Comparison of ENCODE assay signal across 8 cellular contexts in the genomic region with DNA sequence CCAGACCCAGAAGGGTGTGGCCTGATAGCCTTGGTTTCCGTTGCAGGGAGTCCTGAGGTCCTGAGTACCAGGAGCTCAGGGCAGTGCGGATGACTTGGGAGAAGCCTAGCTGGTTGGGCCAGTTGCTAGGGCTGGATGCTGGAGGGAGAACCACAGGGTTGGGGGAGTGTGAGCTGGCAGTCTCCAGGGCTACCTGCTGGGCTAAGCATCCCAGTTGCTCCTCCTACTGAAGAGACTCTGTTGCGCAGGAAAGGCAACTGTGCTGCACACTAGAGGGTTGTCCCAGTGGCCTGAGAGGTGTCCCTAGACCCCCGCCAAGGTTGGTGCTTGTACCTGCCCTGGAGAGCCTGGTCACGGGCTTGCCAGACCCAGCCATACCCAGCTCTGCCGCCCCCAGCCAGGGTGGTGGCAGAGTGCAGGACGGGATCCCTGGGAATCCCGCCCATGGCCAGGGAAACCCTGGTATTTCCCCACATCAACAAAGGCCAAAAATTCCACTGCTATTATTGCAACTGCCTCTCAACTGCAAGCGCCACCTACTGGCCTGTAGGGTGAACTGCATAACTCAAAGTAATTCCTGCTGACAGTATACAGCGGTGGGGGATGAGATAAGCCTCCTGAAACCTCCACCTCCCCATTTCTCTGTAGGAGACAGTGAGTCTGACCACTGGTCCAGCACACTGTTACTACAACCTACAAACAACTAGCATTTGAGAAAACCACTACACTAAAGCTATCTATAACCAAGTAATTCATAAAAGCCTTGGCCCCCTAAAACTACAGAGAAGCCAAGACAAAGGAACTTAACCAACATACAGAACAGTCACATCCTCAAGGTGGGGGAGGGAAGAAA.
DNase-seq lines count a peak whose midpoint lies in the region; ATAC-seq and TF ChIP-seq lines count a peak whose summit lies in the region.

No MANE protein-coding gene starts in this region.

- intact Hi-C loops in MCF 10A (cut with micrococcal nuclease): loop anchor here (1.0 kb wide), 1 partner anchor 164 kb away; no protein-coding TSS in a partner anchor

- no peak overlapping the region for H3K4me3 ChIP-seq in liver (ENCODE audit: low read depth in 1 of 3, low read length in 3 of 3)

- peak; percentile 88 to 90 for TF ChIP-seq RAD21 in liver (IDR thresholded peaks at IDR 0.05)

- H3K27me3 ChIP-seq in liver (ENCODE audit: control insufficient read depth in 4 of 4, insufficient read depth in 4 of 4, low read length in 3 of 4): no peaks in the 10 kb centered on the region

- peaks cover 4 to 29% (median 15%) of the 10 kb centered on the region in 4 donors for H3K4me1 ChIP-seq in liver (ENCODE audit: control insufficient read depth in 4 of 4, insufficient read depth in 4 of 4, low read length in 3 of 4)

- H3K27ac ChIP-seq in liver (ENCODE audit: low read depth in 1 of 2, low read length in 2 of 2): no peak overlapping the region

- peak; percentile 89 for TF ChIP-seq CTCF in GM10248 (IDR thresholded peaks at IDR 0.05; ENCODE audit: control extremely low read depth, extremely low read depth, low read depth, missing control alignments)
- TF ChIP-seq CTCF in MCF 10A (IDR thresholded peaks at IDR 0.05; ENCODE audit: unreplicated experiment): peak; percentile 79
- TF ChIP-seq CTCF in liver (IDR thresholded peaks at IDR 0.05; ENCODE audit: low read depth, low read length, missing input control): peak; percentile 89

- no TSS peak for BruUV-seq in MCF 10A (replicated peaks; lab: Mats Ljungman, UMichigan)

- H3K27ac Mint-ChIP-seq in MCF 10A (ENCODE audit: low read depth, unreplicated experiment): no peak overlapping the region

- peaks cover 0 to 2% (median 0%) of the 10 kb centered on the region in 4 donors for H3K36me3 ChIP-seq in liver (ENCODE audit: control insufficient read depth in 4 of 4, insufficient read depth in 3 of 4, low read depth in 1 of 4, low read length in 3 of 4)

- peaks cover 6% of the 10 kb centered on the region for H3K36me3 Mint-ChIP-seq in MCF 10A (ENCODE audit: insufficient read depth, unreplicated experiment)

- no peak overlapping the region for H3K9ac ChIP-seq in liver (ENCODE audit: low read depth in 1 of 2, low read length in 2 of 2)

- peaks cover 15% of the 10 kb centered on the region for H3K4me1 Mint-ChIP-seq in MCF 10A (ENCODE audit: insufficient read depth, unreplicated experiment)

- no peak overlapping the region for H3K4me3 Mint-ChIP-seq in MCF 10A (ENCODE audit: unreplicated experiment)

- DNase-seq in GM10248 (ENCODE audit: extremely low spot score) (peak; percentile 60), LHCN-M2 (ENCODE audit: low read depth) (peak; percentile 68), T-helper 9 cell (peak; percentile 44), MCF 10A (ENCODE audit: unreplicated experiment) (peak; percentile 74)
- DNase-seq in stimulated activated CD8-positive, alpha-beta memory T cell treated with anti-CD3 and anti-CD28 coated beads, Interleukin-4, amount 100 ng/mL, for 24 hours (ENCODE audit: low read depth): peak; percentile 20

- WGBS in liver: 51% methylated on average over 10 of the region's 10 CpGs

- POLR2A ChIA-PET in GM10248 (lab: Yijun Ruan, JAX) (no interaction called here), MCF 10A (lab: Yijun Ruan, JAX) (interaction anchor here (0.5 to 1.2 kb wide), 3 partner anchors 8 to 169 kb away, joined by 3 read pairs; no protein-coding TSS in a partner anchor)

- CTCF ChIA-PET in GM10248 (lab: Yijun Ruan, JAX) (interaction anchor here (0.6 to 4.4 kb wide), 41 partner anchors 8 to 577 kb away, joined by 3 to 23 read pairs (median 3); a partner anchor contains a TSS), MCF 10A (lab: Yijun Ruan, JAX) (interaction anchor here (0.6 to 9.0 kb wide), 53 partner anchors 9 to 535 kb away, joined by 3 to 187 read pairs (median 4); no protein-coding TSS in a partner anchor)

- peak; percentile 84 for ATAC-seq in GM21619 (IDR thresholded peaks at IDR 0.05; ENCODE audit: unreplicated experiment)
- no peak for ATAC-seq in HG02840 (IDR thresholded peaks at IDR 0.05; ENCODE audit: low FRiP score, unreplicated experiment)

- no peaks in the 10 kb centered on the region for H3K9me3 ChIP-seq in liver (ENCODE audit: control insufficient read depth in 4 of 4, low read length in 3 of 4)

- H3K9me3 Mint-ChIP-seq in MCF 10A (ENCODE audit: unreplicated experiment): peaks cover 15% of the 10 kb centered on the region

- H3K27me3 Mint-ChIP-seq in MCF 10A (ENCODE audit: insufficient read depth, unreplicated experiment): no peaks in the 10 kb centered on the region

TF ChIP-seq in liver, 16 proteins besides CTCF, POLR2A, EP300 and RAD21:
- TF ChIP-seq RXRA (IDR thresholded peaks at IDR 0.05) (peak in 1 of 2 donors; percentile 37), TAF1 (conservative IDR thresholded peaks at IDR 0.05) (no peak), EGR1 (IDR thresholded peaks at IDR 0.05; ENCODE audit: low read depth in 2 of 2) (peak in 1 of 2 donors; percentile 35), SP1 (IDR thresholded peaks at IDR 0.05) (peak; percentile 8), HNF4A (conservative IDR thresholded peaks at IDR 0.05) (peak; percentile 37 to 41), NR2F2 (IDR thresholded peaks at IDR 0.05) (no peak), YY1 (IDR thresholded peaks at IDR 0.05) (no peak), GABPA (IDR thresholded peaks at IDR 0.05 in 1 of 2, conservative IDR thresholded peaks at IDR 0.05 in 1 of 2) (no peak), HNF4G (IDR thresholded peaks at IDR 0.05) (peak; percentile 15), FOXA1 (IDR thresholded peaks at IDR 0.05) (no peak), FOXA2 (IDR thresholded peaks at IDR 0.05) (no peak)
- TF ChIP-seq, protein P1, sequence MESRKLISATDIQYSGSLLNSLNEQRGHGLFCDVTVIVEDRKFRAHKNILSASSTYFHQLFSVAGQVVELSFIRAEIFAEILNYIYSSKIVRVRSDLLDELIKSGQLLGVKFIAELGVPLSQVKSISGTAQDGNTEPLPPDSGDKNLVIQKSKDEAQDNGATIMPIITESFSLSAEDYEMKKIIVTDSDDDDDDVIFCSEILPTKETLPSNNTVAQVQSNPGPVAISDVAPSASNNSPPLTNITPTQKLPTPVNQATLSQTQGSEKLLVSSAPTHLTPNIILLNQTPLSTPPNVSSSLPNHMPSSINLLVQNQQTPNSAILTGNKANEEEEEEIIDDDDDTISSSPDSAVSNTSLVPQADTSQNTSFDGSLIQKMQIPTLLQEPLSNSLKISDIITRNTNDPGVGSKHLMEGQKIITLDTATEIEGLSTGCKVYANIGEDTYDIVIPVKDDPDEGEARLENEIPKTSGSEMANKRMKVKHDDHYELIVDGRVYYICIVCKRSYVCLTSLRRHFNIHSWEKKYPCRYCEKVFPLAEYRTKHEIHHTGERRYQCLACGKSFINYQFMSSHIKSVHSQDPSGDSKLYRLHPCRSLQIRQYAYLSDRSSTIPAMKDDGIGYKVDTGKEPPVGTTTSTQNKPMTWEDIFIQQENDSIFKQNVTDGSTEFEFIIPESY (IDR thresholded peaks at IDR 0.05): no peak
- TF ChIP-seq, protein P2, sequence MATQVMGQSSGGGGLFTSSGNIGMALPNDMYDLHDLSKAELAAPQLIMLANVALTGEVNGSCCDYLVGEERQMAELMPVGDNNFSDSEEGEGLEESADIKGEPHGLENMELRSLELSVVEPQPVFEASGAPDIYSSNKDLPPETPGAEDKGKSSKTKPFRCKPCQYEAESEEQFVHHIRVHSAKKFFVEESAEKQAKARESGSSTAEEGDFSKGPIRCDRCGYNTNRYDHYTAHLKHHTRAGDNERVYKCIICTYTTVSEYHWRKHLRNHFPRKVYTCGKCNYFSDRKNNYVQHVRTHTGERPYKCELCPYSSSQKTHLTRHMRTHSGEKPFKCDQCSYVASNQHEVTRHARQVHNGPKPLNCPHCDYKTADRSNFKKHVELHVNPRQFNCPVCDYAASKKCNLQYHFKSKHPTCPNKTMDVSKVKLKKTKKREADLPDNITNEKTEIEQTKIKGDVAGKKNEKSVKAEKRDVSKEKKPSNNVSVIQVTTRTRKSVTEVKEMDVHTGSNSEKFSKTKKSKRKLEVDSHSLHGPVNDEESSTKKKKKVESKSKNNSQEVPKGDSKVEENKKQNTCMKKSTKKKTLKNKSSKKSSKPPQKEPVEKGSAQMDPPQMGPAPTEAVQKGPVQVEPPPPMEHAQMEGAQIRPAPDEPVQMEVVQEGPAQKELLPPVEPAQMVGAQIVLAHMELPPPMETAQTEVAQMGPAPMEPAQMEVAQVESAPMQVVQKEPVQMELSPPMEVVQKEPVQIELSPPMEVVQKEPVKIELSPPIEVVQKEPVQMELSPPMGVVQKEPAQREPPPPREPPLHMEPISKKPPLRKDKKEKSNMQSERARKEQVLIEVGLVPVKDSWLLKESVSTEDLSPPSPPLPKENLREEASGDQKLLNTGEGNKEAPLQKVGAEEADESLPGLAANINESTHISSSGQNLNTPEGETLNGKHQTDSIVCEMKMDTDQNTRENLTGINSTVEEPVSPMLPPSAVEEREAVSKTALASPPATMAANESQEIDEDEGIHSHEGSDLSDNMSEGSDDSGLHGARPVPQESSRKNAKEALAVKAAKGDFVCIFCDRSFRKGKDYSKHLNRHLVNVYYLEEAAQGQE (IDR thresholded peaks at IDR 0.05): no peak
- TF ChIP-seq, protein P3, sequence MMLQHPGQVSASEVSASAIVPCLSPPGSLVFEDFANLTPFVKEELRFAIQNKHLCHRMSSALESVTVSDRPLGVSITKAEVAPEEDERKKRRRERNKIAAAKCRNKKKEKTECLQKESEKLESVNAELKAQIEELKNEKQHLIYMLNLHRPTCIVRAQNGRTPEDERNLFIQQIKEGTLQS (IDR thresholded peaks at IDR 0.05): peak; percentile 38
TF ChIP-seq in liver: peak in this region for 6.

Comparison
In these comparisons a context has a peak if more than half of its experiments do, and no peak if none do; other contexts are left out.
1. DNase-seq: peak in every context shown above with its lines; median percentile 74 in MCF 10A; 68 in LHCN-M2; 60 in GM10248; 44 in T-helper 9 cell; 20 in stimulated activated CD8-positive, alpha-beta memory T cell treated with anti-CD3 and anti-CD28 coated beads, Interleukin-4, amount 100 ng/mL, for 24 hours.